8 cellular contexts compared by ENCODE assay signal in the genomic region with DNA sequence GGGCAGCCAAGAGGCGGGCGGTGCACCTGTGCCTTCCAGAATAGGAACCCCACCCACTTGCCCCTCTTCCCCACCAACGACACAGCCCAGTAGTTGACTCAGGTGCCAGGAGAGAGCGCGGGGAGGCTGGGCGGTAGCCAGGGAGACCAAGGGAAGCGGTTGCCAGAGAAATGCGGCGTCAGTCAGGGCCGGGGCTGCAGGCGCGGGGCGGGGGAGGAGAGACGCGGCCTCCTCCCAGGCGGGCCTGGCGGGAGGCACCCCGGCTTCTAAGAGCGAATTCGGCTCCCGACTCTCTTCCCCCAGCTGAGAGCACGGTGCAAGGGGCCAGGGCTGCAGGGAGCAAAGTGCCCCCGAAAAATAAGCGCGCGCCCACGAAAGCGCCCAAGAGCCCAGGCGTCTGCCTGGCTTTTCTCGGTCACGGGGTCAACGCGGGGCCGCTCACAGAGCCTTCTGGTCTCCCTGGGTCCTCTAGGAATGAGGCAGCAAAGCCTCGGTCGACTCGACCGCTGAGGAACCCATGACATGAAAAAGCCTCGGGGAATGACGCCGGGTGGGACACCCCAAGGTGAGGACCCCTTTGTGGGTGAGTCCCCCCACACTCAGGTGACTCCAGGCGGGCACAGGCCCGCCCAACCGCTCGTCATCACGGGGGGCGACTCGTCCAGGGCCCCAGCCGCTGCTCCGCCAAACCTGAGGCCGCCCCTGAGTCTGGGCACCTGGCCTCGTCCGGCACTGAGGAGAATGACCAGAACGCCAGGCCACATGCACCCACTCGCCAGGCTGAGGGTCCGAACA. TPM values are rescaled to one million over a fixed set of nuclear protein-coding genes. Genes with fewer than 3 reads are reported as not detected.
DNase-seq lines count a peak whose midpoint lies in the region; ATAC-seq and TF ChIP-seq lines count a peak whose summit lies in the region.

No MANE protein-coding gene starts in this region.

- ATAC-seq in heart right ventricle (peak in 4 of 8 donors; percentile 19 to 40 (median 26)), HG02759 (IDR thresholded peaks at IDR 0.05; ENCODE audit: unreplicated experiment) (no peak)

- H3K27me3 ChIP-seq in HUES6 (ENCODE audit: control insufficient read depth, insufficient read depth, low read length) = peaks cover 62% of the 10 kb centered on the region
- H3K27me3 ChIP-seq in Peyer's patch = peaks cover 0 to 22% of the 10 kb centered on the region in 2 donors
- H3K27me3 ChIP-seq in heart right ventricle = peaks cover 25 to 81% (median 73%) of the 10 kb centered on the region in 7 donors
- peaks cover 81% of the 10 kb centered on the region for H3K27me3 ChIP-seq in smooth muscle cell (ENCODE audit: low read depth)

- in situ Hi-C loops in ACHN (cut with HindIII; ENCODE audit: low pct_ligation_motif_present, low pct_unique_long_range_greater_than_20kb, low sequenced_read_pairs) = no loop called here

- H3K4me1 ChIP-seq in HUES6 (ENCODE audit: control insufficient read depth, insufficient read depth, low read length) = peaks cover 11% of the 10 kb centered on the region
- H3K4me1 ChIP-seq in Peyer's patch = peaks cover 0 to 24% (median 8%) of the 10 kb centered on the region in 4 donors
- H3K4me1 ChIP-seq in heart right ventricle = peaks cover 7 to 26% (median 22%) of the 10 kb centered on the region in 9 donors
- peaks cover 8% of the 10 kb centered on the region for H3K4me1 ChIP-seq in smooth muscle cell (ENCODE audit: low read depth)

- 16 to 17% methylated on average over 55 to 56 of the region's 56 CpGs for WGBS in heart right ventricle, 2 donors
- WGBS in smooth muscle cell (ENCODE audit: low lambda C conversion rate) = 39% methylated on average over 56 of the region's 56 CpGs

- DNase-seq in Peyer's patch (no peak), heart right ventricle (no peak), smooth muscle cell (lab: John Stamatoyannopoulos, UW; ENCODE audit: unreplicated experiment) (no peak), ACHN (no peak), OCI-M1 (lab: John Stamatoyannopoulos, UW) (no peak), dedifferentiated amniotic fluid mesenchymal stem cell (ENCODE audit: extremely low spot score) (no peak)

- TF ChIP-seq CTCF in Peyer's patch (IDR thresholded peaks at IDR 0.05) (no peak), heart right ventricle (IDR thresholded peaks at IDR 0.05) (no peak), smooth muscle cell (IDR thresholded peaks at IDR 0.05; ENCODE audit: borderline replicate concordance, insufficient read depth, poor library complexity, severe bottlenecking) (no peak)

- H3K36me3 ChIP-seq in HUES6 (ENCODE audit: control insufficient read depth, insufficient read depth, low read length) (no peaks in the 10 kb centered on the region), Peyer's patch (no peaks in the 10 kb centered on the region), heart right ventricle (no peaks in the 10 kb centered on the region), smooth muscle cell (ENCODE audit: low read depth) (no peaks in the 10 kb centered on the region)

- peak overlapping the region; percentile 90 for H3K4me2 ChIP-seq in smooth muscle cell

- no peak overlapping the region for H2AFZ ChIP-seq in smooth muscle cell (ENCODE audit: low read depth)

- H3K4me3 ChIP-seq in HUES6 (ENCODE audit: low read depth, low read length) (peak overlapping the region; percentile 50), Peyer's patch (peak overlapping the region; percentile 43 to 62 (median 60)), heart right ventricle (peak overlapping the region in 9 of 10 donors; percentile 50 to 60 (median 55)), smooth muscle cell (no peak overlapping the region)

- no peak overlapping the region for H3K27ac ChIP-seq in HUES6 (ENCODE audit: low read depth, low read length)
- H3K27ac ChIP-seq in Peyer's patch = no peak overlapping the region
- H3K27ac ChIP-seq in heart right ventricle = no peak overlapping the region
- no peak overlapping the region for H3K27ac ChIP-seq in smooth muscle cell (ENCODE audit: low read depth)

- H3K79me2 ChIP-seq in smooth muscle cell (ENCODE audit: low read depth) = no peaks in the 10 kb centered on the region

- no peaks in the 10 kb centered on the region for H4K20me1 ChIP-seq in smooth muscle cell (ENCODE audit: low read depth)

- H3K9ac ChIP-seq in HUES6 (ENCODE audit: low read length) = no peak overlapping the region
- H3K9ac ChIP-seq in smooth muscle cell (ENCODE audit: low read depth) = no peak overlapping the region

- no peaks in the 10 kb centered on the region for H3F3A ChIP-seq in smooth muscle cell (ENCODE audit: low read depth)

- intact Hi-C loops in heart right ventricle (cut with DNase I) = no loop called here

- no peak for TF ChIP-seq POLR2A in Peyer's patch (IDR thresholded peaks at IDR 0.05)

- no peaks in the 10 kb centered on the region for H3K9me3 ChIP-seq in HUES6 (ENCODE audit: control insufficient read depth, insufficient read depth, low read depth, low read length)
- H3K9me3 ChIP-seq in Peyer's patch = peaks cover 0 to 6% (median 0%) of the 10 kb centered on the region in 4 donors
- H3K9me3 ChIP-seq in heart right ventricle = no peaks in the 10 kb centered on the region
- no peaks in the 10 kb centered on the region for H3K9me3 ChIP-seq in smooth muscle cell (replicated peaks; ENCODE audit: low read depth)

RNA-seq across cellular contexts. Expression of gene CPEB1, which starts 0.7 kb away (rescaled TPM):
- total RNA-seq in Peyer's patch (1 to 10 TPM in 3 of 4 donors, under 1 TPM in 1; 0.53 to 4.2 (median 1.9) TPM), heart right ventricle (1 to 10 TPM in 7 of 10 donors, under 1 TPM in 3; 0.38 to 5.2 (median 1.5) TPM), smooth muscle cell (5.8 and 10.2 TPM in 2 replicates)
- polyA plus RNA-seq in heart right ventricle (under 1 TPM; 0.20 to 0.37 TPM), smooth muscle cell (5.3 and 9.8 TPM in 2 replicates)
